Comparison of ENCODE assay signal across 29 cellular contexts in the genomic region with DNA sequence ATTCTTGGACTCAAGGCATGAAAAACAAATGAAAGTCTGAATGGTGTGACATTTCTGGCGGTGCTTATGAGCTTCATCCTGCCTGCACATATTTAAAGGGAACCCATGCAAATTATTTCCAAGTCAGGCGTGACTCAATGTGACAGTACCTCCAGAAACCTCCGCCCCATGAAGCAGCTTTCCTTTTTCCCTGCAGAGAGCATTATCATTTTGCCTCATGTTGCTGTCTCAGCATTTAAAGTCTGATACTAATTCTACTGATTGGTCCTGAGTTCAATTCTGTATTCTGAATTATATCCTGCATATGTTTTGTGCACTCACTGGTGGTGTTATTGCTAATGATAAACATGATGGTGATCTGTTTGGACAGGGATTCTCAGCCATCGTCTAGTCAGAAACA.
"Had no signal": no experiment of that assay in that cellular context is flagged by ENCODE, and none has a peak within 500 bp of the region (broad histone marks: within the 10 kb centered on the region; RNA-seq: fewer than 3 reads in every experiment).

No MANE protein-coding gene starts in this region.

- ATAC-seq: left colon; left lung; lower lobe of right lung; natural killer cell; psoas muscle; sciatic nerve; stimulated activated naive B cell treated with anti-CD40 and anti-IgM and Interleukin-4, amounts not matched to agents 10 μg/mL and 1 μg/mL and 100 μg/mL, for 72 hours; upper lobe of right lung had no signal

- H3K27me3 ChIP-seq: left lung, neural progenitor cell, neutrophil, right atrium auricular region, suprapubic skin, tibial artery, upper lobe of right lung, uterus had no signal

- H3K79me2 ChIP-seq: parathyroid adenoma had no signal

- H3K27ac ChIP-seq: left lung, lower lobe of right lung, neural progenitor cell, neutrophil, parathyroid adenoma, psoas muscle, right atrium auricular region, skin epidermis, suprapubic skin, thoracic aorta, tibial artery, upper lobe of right lung, uterus had no signal

- H3K9ac ChIP-seq: neural progenitor cell, parathyroid adenoma had no signal

- DNase-seq: hippocampal formation; kidney; left colon; lower lobe of right lung; mammary epithelial cell; mesenchymal stem cell; naive B cell; natural killer cell; nephron progenitor cell; occipital lobe; psoas muscle; stimulated activated CD4-positive, alpha-beta T cell treated with anti-CD3 and anti-CD28 coated beads, Interleukin-12 subunit alpha, Interleukin-12 subunit beta, amount 100 ng/mL, for 4 hours; stimulated activated CD4-positive, alpha-beta T cell treated with anti-CD3 and anti-CD28 coated beads, Interleukin-15, amount 100 ng/mL, for 24 hours; stimulated activated CD4-positive, alpha-beta T cell treated with anti-CD3 and anti-CD28 coated beads, Interleukin-2, amount 100 ng/mL, for 24 hours; stimulated activated CD4-positive, alpha-beta T cell treated with anti-CD3 and anti-CD28 coated beads, Interleukin-4, amount 100 ng/mL, for 1 hour; stimulated activated naive B cell treated with anti-CD40 and anti-IgM and Interleukin-4, amounts not matched to agents 10 μg/mL and 1 μg/mL and 100 μg/mL, for 72 hours; tibial artery; trophoblast cell; upper lobe of right lung; uterus had no signal

- H3K36me3 ChIP-seq: left lung, lower lobe of right lung, neutrophil, right atrium auricular region, suprapubic skin, thoracic aorta, tibial artery, upper lobe of right lung, uterus had no signal

- FAIRE-seq: kidney had no signal

- H3K9me3 ChIP-seq: neutrophil, upper lobe of right lung had no signal

- H3K4me2 ChIP-seq: neural progenitor cell had no signal

- H3K4me3 ChIP-seq: left lung, lower lobe of right lung, neural progenitor cell, psoas muscle, right atrium auricular region, skin epidermis, suprapubic skin, thoracic aorta, tibial artery, upper lobe of right lung, uterus had no signal

- H2AFZ ChIP-seq: neural progenitor cell, parathyroid adenoma had no signal

- H3K4me1 ChIP-seq: left lung, lower lobe of right lung, parathyroid adenoma, psoas muscle, right atrium auricular region, suprapubic skin, tibial artery, upper lobe of right lung, uterus had no signal
